14 cellular contexts compared by ENCODE assay signal in the genomic region with DNA sequence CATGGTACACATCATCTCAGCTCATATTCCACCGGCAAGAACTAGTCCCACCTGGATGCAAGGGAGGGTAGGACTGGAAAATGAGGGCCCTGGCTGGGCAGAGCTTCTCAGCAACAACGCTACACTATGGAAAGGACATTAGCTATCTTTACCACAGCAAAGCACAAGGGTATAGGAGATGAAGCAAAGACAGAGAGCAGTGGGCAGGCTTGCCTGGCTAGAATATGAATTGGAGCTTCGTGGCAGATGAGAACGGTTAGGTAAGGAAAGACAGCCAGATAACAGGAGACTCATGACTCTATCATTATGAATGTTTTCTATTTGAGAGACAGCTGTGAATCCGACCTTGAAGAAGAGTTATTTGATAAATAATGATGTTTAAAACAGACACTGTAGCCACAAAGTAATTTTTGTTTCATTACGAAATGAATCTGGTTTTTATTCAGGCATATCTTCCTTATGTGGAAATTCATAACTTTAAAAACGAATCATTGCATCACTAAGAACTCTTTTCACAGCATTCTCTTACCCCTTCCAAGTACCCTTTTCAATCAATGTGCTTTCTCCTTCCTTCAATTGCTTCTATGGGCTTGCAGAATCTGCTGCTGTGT. TPM values are rescaled to one million over a fixed set of nuclear protein-coding genes. Genes with fewer than 3 reads are reported as not detected.
DNase-seq lines count a peak whose midpoint lies in the region; FAIRE-seq and TF ChIP-seq lines count a peak whose summit lies in the region.
"Had no signal": no experiment of that assay in that cellular context is flagged by ENCODE, and none has a peak within 500 bp of the region (broad histone marks: within the 10 kb centered on the region; RNA-seq: fewer than 3 reads in every experiment).

No MANE protein-coding gene starts in this region.

- H3K4me2 ChIP-seq in SK-N-SH (peak overlapping the region; percentile 32), skeletal muscle satellite cell (ENCODE audit: low read length) (peak overlapping the region; percentile 44)
- H3K4me2 ChIP-seq: BLaER1 had no signal

- H3K9ac ChIP-seq in SK-N-SH (peak overlapping the region; percentile 36; the same call in 1 of the 2 replicates), skeletal muscle satellite cell (ENCODE audit: low read depth, low read length) (peak overlapping the region; percentile 67)
- H3K9ac ChIP-seq: BLaER1 had no signal

- 27% methylated on average over 7 of the region's 7 CpGs for WGBS in SK-N-SH (ENCODE audit: low lambda C conversion rate)

- H3K9me2 ChIP-seq in SK-N-SH, result no peaks in the 10 kb centered on the region

- POLR2A ChIA-PET in SK-N-SH (lab: Yijun Ruan, JAX), result no interaction called here

- DNase-seq in H54 (ENCODE audit: insufficient read length, low spot score) (no peak), SK-N-SH (no peak), fibroblast of peridontal ligament (ENCODE audit: extremely low read depth) (peak; percentile 37), DMS153 (lab: John Stamatoyannopoulos, UW) (no peak), NCI-H748 treated with DMSO at 0.1 percent for 48 hours (lab: John Stamatoyannopoulos, UW) (no peak)
- no peak for DNase-seq in activated naive CD4-positive, alpha-beta T cell treated with Interleukin-2 at 50 U/mL for 16 hours
- DNase-seq: EL, NCI-H146, NCI-H2107, NCI-H226 had no signal

- CTCF ChIA-PET in SK-N-SH (lab: Yijun Ruan, JAX), result interaction anchor here (0.7 to 3.2 kb wide), 8 partner anchors 12 to 951 kb away, joined by 3 to 15 read pairs (median 4); no protein-coding TSS in a partner anchor

- TF ChIP-seq RAD21 in SK-N-SH (IDR thresholded peaks at IDR 0.05; ENCODE audit: low read length), result no peak

- no peaks in the 10 kb centered on the region for H3K79me2 ChIP-seq in SK-N-SH (ENCODE audit: insufficient read depth)

- peak overlapping the region; percentile 64 to 89 for H3K27ac ChIP-seq in SK-N-SH (ENCODE audit: low read depth in 2 of 2, low read length in 1 of 2)
- H3K27ac ChIP-seq: BLaER1, RWPE1 had no signal

- H2AFZ ChIP-seq in SK-N-SH (ENCODE audit: low read depth), result peak overlapping the region; percentile 74; the same call in 1 of the 2 replicates

- H3F3A ChIP-seq in SK-N-SH (replicated peaks; ENCODE audit: insufficient read depth), result peaks cover 17% of the 10 kb centered on the region

- TF ChIP-seq EP300 in SK-N-SH (IDR thresholded peaks at IDR 0.05; ENCODE audit: borderline replicate concordance in 1 of 2, low read depth in 1 of 2, low read length in 1 of 2), result no peak

- H3K4me3 ChIP-seq in SK-N-SH (ENCODE audit: low read depth in 2 of 2, low read length in 1 of 2) (peak overlapping the region in 1 of 2 experiments; percentile 37; a peak in 1 of 4 replicates), skeletal muscle satellite cell (ENCODE audit: low read length) (peak overlapping the region; percentile 40)
- H3K4me3 ChIP-seq: BLaER1 had no signal

- peaks cover 0 to 18% of the 10 kb centered on the region in 2 experiments for H3K4me1 ChIP-seq in SK-N-SH (ENCODE audit: control insufficient read depth in 1 of 2, insufficient read depth in 2 of 2, low read depth in 1 of 2, low read length in 1 of 2)
- peaks cover 57% of the 10 kb centered on the region for H3K4me1 ChIP-seq in skeletal muscle satellite cell (ENCODE audit: control insufficient read depth, insufficient read depth, low read length)

- no peaks in the 10 kb centered on the region for H3K36me3 ChIP-seq in SK-N-SH (replicated peaks in 1 of 2; ENCODE audit: control insufficient read depth in 1 of 2, insufficient read depth in 2 of 2, low read length in 1 of 2)
- H3K36me3 ChIP-seq in skeletal muscle satellite cell (ENCODE audit: insufficient read depth, low read length), result no peaks in the 10 kb centered on the region
- H3K36me3 ChIP-seq: BLaER1 had no signal

- TF ChIP-seq CTCF in SK-N-SH (IDR thresholded peaks at IDR 0.05), result no peak

- FAIRE-seq in H54 (lab: Jason Lieb, UNC), result peak; percentile 78
- FAIRE-seq: H1 had no signal

- no peak for TF ChIP-seq POLR2A in H54 (IDR thresholded peaks at IDR 0.05; ENCODE audit: low read depth, low read length)

- H3K27me3 ChIP-seq in SK-N-SH (ENCODE audit: insufficient read depth) (no peaks in the 10 kb centered on the region), skeletal muscle satellite cell (ENCODE audit: control insufficient read depth, insufficient read depth, low read length) (no peaks in the 10 kb centered on the region)
- H3K27me3 ChIP-seq: BLaER1 had no signal

- H3K9me3 ChIP-seq in SK-N-SH, result no peaks in the 10 kb centered on the region
- no peaks in the 10 kb centered on the region for H3K9me3 ChIP-seq in skeletal muscle satellite cell (replicated peaks; ENCODE audit: low read length)
- H3K9me3 ChIP-seq: BLaER1 had no signal

- no peaks in the 10 kb centered on the region for H4K20me1 ChIP-seq in SK-N-SH (ENCODE audit: insufficient read depth)
- H4K20me1 ChIP-seq: BLaER1 had no signal

TF ChIP-seq in SK-N-SH, 30 proteins besides CTCF, POLR2A, EP300 and RAD21:
- TF ChIP-seq YY1 (IDR thresholded peaks at IDR 0.05; ENCODE audit: low read depth) (no peak), PBX3 (IDR thresholded peaks at IDR 0.05) (peak; percentile 74), TCF12 (IDR thresholded peaks at IDR 0.05) (peak; percentile 43)

RNA-seq across cellular contexts. Expression of gene PCED1B, which starts 59.1 kb away (rescaled TPM):
- polyA plus RNA-seq in SK-N-SH (2012; rRNA removed), result 0.08 and 0.21 TPM in 2 replicates
- 0.07 and 0.10 TPM in 2 replicates for polyA plus RNA-seq in SK-N-SH (2012; cell fraction: cytosol; rRNA removed)
- 0.33 and 0.40 TPM in 2 replicates for polyA plus RNA-seq in SK-N-SH (2012; cell fraction: nucleus; rRNA removed)
- 0.22 and 0.25 TPM in 2 replicates for total RNA-seq in skeletal muscle satellite cell (2012; rRNA removed)

RNA-seq across cellular contexts. Expression of gene AMIGO2, which starts 59.4 kb away (rescaled TPM):
- polyA plus RNA-seq in SK-N-SH (2012; rRNA removed), result 1.2 and 1.3 TPM in 2 replicates
- polyA plus RNA-seq in SK-N-SH (2012; cell fraction: cytosol; rRNA removed), result 1.1 and 1.2 TPM in 2 replicates
- polyA plus RNA-seq in SK-N-SH (2012; cell fraction: nucleus; rRNA removed), result 1.1 and 2.6 TPM in 2 replicates
- 0.51 and 5.0 TPM in 2 replicates for total RNA-seq in skeletal muscle satellite cell (2012; rRNA removed)
